In genomic region chr4:183960021-183960420, GRCh38 we compare ENCODE assay signal across 8 cellular contexts. TPM values are rescaled to one million over a fixed set of nuclear protein-coding genes. Genes with fewer than 3 reads are reported as not detected.
DNase-seq lines count a peak whose midpoint lies in the region; ATAC-seq and TF ChIP-seq lines count a peak whose summit lies in the region.
"Had no signal": no experiment of that assay in that cellular context is flagged by ENCODE, and none has a peak within 500 bp of the region (broad histone marks: within the 10 kb centered on the region; RNA-seq: fewer than 3 reads in every experiment).

No MANE protein-coding gene starts in this region.

- peak overlapping the region; percentile 56 for H3K4me2 ChIP-seq in hepatocyte

- H3K27ac ChIP-seq in WERI-Rb-1: no peak overlapping the region
- H3K27ac ChIP-seq in hepatocyte: no peak overlapping the region
- peak overlapping the region; percentile 93 for H3K27ac ChIP-seq in substantia nigra (ENCODE audit: low read depth, low read length, poor library complexity, severe bottlenecking)

- H3K79me2 ChIP-seq in hepatocyte: peaks cover 14% of the 10 kb centered on the region

- H3K9me2 ChIP-seq in hepatocyte (replicated peaks; ENCODE audit: insufficient read depth): no peaks in the 10 kb centered on the region

- POLR2A ChIA-PET in GM10248 (lab: Yijun Ruan, JAX): no interaction called here

- H4K20me1 ChIP-seq in hepatocyte (ENCODE audit: insufficient read depth, poor library complexity, severe bottlenecking): peaks cover 4% of the 10 kb centered on the region

- ATAC-seq in HG02763 (IDR thresholded peaks at IDR 0.05; ENCODE audit: unreplicated experiment): no peak

- H3K4me3 ChIP-seq in MG63 (peak overlapping the region; percentile 25), WERI-Rb-1 (ENCODE audit: low read depth, low read length) (no peak overlapping the region), hepatocyte (no peak overlapping the region)
- H3K4me3 ChIP-seq: lung had no signal

- 49% methylated on average over 8 of the region's 8 CpGs for WGBS in hepatocyte (ENCODE audit: low lambda C conversion rate, missing lambda C conversion rate)

- H3K9me3 ChIP-seq in MG63 (no peaks in the 10 kb centered on the region), WERI-Rb-1 (ENCODE audit: severe bottlenecking) (no peaks in the 10 kb centered on the region), hepatocyte (ENCODE audit: low read depth) (no peaks in the 10 kb centered on the region)

- H3K27me3 ChIP-seq in MG63: no peaks in the 10 kb centered on the region
- H3K27me3 ChIP-seq in WERI-Rb-1 (ENCODE audit: insufficient read depth, low read depth, severe bottlenecking): no peaks in the 10 kb centered on the region
- no peaks in the 10 kb centered on the region for H3K27me3 ChIP-seq in hepatocyte

- CTCF ChIA-PET in GM10248 (lab: Yijun Ruan, JAX): interaction anchor here (1.0 to 1.5 kb wide), 3 partner anchors 10 to 30 kb away, joined by 3 to 4 read pairs (median 4); no protein-coding TSS in a partner anchor

- no peak for TF ChIP-seq CTCF in WERI-Rb-1 (IDR thresholded peaks at IDR 0.05; ENCODE audit: low read depth, low read length)
- TF ChIP-seq CTCF in hepatocyte (IDR thresholded peaks at IDR 0.05; ENCODE audit: poor library complexity): no peak
- TF ChIP-seq CTCF in GM10248 (IDR thresholded peaks at IDR 0.05; ENCODE audit: control extremely low read depth, extremely low read depth, low read depth, missing control alignments): no peak

- peaks cover 6% of the 10 kb centered on the region for H3K4me1 ChIP-seq in hepatocyte (ENCODE audit: insufficient read depth)

- no peak overlapping the region for H2AFZ ChIP-seq in hepatocyte

- DNase-seq in MG63 (peak; percentile 69), WERI-Rb-1 (peak; percentile 55), hepatocyte (ENCODE audit: low spot score) (peak; percentile 39), substantia nigra (lab: John Stamatoyannopoulos, UW) (peak in 48 of 49 donors; percentile 35 to 92 (median 79)), GM10248 (ENCODE audit: extremely low spot score) (no peak)
- no peak for DNase-seq in activated naive CD4-positive, alpha-beta T cell (lab: John Stamatoyannopoulos, UW)

- H3K36me3 ChIP-seq in MG63: no peaks in the 10 kb centered on the region
- no peaks in the 10 kb centered on the region for H3K36me3 ChIP-seq in WERI-Rb-1
- H3K36me3 ChIP-seq in hepatocyte (replicated peaks; ENCODE audit: insufficient read depth, low read depth): no peaks in the 10 kb centered on the region

RNA-seq across cellular contexts. Expression of gene STOX2, which starts 54.9 kb away (rescaled TPM):
- total RNA-seq in MG63 (2014; rRNA removed; shearing (Covaris generic); ENCODE audit: low replicate concordance): 0.89 and 1.8 TPM in 2 replicates
- total RNA-seq in hepatocyte: 7.5 and 7.9 TPM in 2 replicates
- 6.3 and 9.2 TPM in 2 replicates for polyA plus RNA-seq in hepatocyte

Comparison
In these comparisons a context has a peak if more than half of its experiments do, and no peak if none do; other contexts are left out.
1. DNase-seq: peak in MG63 (single experiment), WERI-Rb-1 (single experiment), hepatocyte (single experiment) and substantia nigra (48 of 49); none in activated naive CD4-positive, alpha-beta T cell (0 of 4) and GM10248 (single experiment).